Comparison of ENCODE assay signal across 18 cellular contexts in the genomic region with DNA sequence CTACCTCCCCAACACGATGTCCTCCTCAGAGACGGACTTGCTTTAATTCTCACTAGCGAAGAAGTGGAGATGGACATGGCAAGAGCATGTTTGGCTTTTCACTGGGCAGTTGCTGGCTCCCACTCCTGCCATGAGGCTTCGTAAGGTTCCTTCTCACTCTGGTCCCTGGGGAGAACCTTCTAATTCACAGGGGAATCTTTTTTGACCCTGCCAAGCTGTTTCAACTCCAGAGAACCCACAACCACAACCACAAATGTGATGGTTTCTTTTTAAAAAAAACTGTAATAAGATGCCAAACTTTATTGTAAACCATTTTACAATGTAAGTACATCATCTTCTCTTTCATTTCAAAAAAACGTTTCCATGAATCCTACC. TPM values are rescaled to one million over a fixed set of nuclear protein-coding genes. Genes with fewer than 3 reads are reported as not detected.
DNase-seq lines count a peak whose midpoint lies in the region; TF ChIP-seq lines count a peak whose summit lies in the region.
"Had no signal": no experiment of that assay in that cellular context is flagged by ENCODE, and none has a peak within 500 bp of the region (broad histone marks: within the 10 kb centered on the region; RNA-seq: fewer than 3 reads in every experiment).

No MANE protein-coding gene starts in this region.

- no peak overlapping the region for H3K9ac ChIP-seq in neural progenitor cell

- H3K36me3 Mint-ChIP-seq in neural progenitor cell = peaks cover 10% of the 10 kb centered on the region

- TF ChIP-seq CTCF in right atrium auricular region (IDR thresholded peaks at IDR 0.05) = no peak
- TF ChIP-seq CTCF in coronary artery (IDR thresholded peaks at IDR 0.05) = no peak
- no peak for TF ChIP-seq CTCF in neural progenitor cell (IDR thresholded peaks at IDR 0.05)
- TF ChIP-seq CTCF in tibial artery (IDR thresholded peaks at IDR 0.05) = no peak

- H3K27ac ChIP-seq in right atrium auricular region (peak overlapping the region; percentile 69 to 79), coronary artery (peak overlapping the region; percentile 48 to 97), neural progenitor cell (no peak overlapping the region), tibial artery (peak overlapping the region; percentile 90 to 92)

- peaks cover 4% of the 10 kb centered on the region for H3K27me3 Mint-ChIP-seq in neural progenitor cell (ENCODE audit: insufficient read depth, low read depth)

- H3K79me2 ChIP-seq in neural progenitor cell (ENCODE audit: low read depth) = no peaks in the 10 kb centered on the region

- peak overlapping the region; percentile 28 for H3K4me3 Mint-ChIP-seq in neural progenitor cell

- no peak overlapping the region for H2AFZ ChIP-seq in neural progenitor cell (replicated peaks)

- H3K36me3 ChIP-seq in right atrium auricular region (no peaks in the 10 kb centered on the region), neural progenitor cell (no peaks in the 10 kb centered on the region), tibial artery (peaks cover 5 to 47% (median 13%) of the 10 kb centered on the region in 3 donors)

- H3K4me3 ChIP-seq in right atrium auricular region (no peak overlapping the region), coronary artery (no peak overlapping the region), neural progenitor cell (no peak overlapping the region), tibial artery (no peak overlapping the region)

- peaks cover 10% of the 10 kb centered on the region for H3F3A ChIP-seq in neural progenitor cell (ENCODE audit: low read depth)

- DNase-seq in right atrium auricular region (ENCODE audit: low spot score) = no peak
- no peak for DNase-seq in cardiac septum (ENCODE audit: low spot score)
- no peak for DNase-seq in coronary artery (ENCODE audit: low spot score)
- no peak for DNase-seq in neural progenitor cell (ENCODE audit: low spot score)
- DNase-seq in tibial artery = no peak
- DNase-seq in GM19238 (ENCODE audit: insufficient read length, low spot score) = no peak
- DNase-seq in ACHN = no peak
- no peak for DNase-seq in GDM1 (lab: John Stamatoyannopoulos, UW)
- DNase-seq: COR-L47, KG1, NCI-H1436, NCI-H2029, NCI-H2171, NCI-H446, PC-3 had no signal

- no peak overlapping the region for H3K27ac Mint-ChIP-seq in neural progenitor cell

- no peaks in the 10 kb centered on the region for H3K9me3 Mint-ChIP-seq in neural progenitor cell

- H3K4me1 ChIP-seq in right atrium auricular region = peaks cover 0 to 49% of the 10 kb centered on the region in 2 donors
- H3K4me1 ChIP-seq in neural progenitor cell = peaks cover 36% of the 10 kb centered on the region
- peaks cover 0 to 64% (median 43%) of the 10 kb centered on the region in 4 donors for H3K4me1 ChIP-seq in tibial artery

- H3K4me1 Mint-ChIP-seq in neural progenitor cell = peaks cover 41% of the 10 kb centered on the region

- intact Hi-C loops in cardiac septum (cut with DNase I) = no loop called here
- intact Hi-C loops in tibial artery (cut with DNase I; ENCODE audit: low total_unique reads) = no loop called here

- no peak overlapping the region for H3K4me2 ChIP-seq in neural progenitor cell

- H3K27me3 ChIP-seq in right atrium auricular region = no peaks in the 10 kb centered on the region
- no peaks in the 10 kb centered on the region for H3K27me3 ChIP-seq in neural progenitor cell
- H3K27me3 ChIP-seq in tibial artery = no peaks in the 10 kb centered on the region

- no peaks in the 10 kb centered on the region for H3K9me3 ChIP-seq in right atrium auricular region
- no peaks in the 10 kb centered on the region for H3K9me3 ChIP-seq in neural progenitor cell (ENCODE audit: low read depth)
- no peaks in the 10 kb centered on the region for H3K9me3 ChIP-seq in tibial artery

- no peaks in the 10 kb centered on the region for H4K20me1 ChIP-seq in neural progenitor cell (ENCODE audit: low read depth)

- in situ Hi-C loops in ACHN (cut with HindIII; ENCODE audit: low pct_ligation_motif_present, low pct_unique_long_range_greater_than_20kb, low sequenced_read_pairs) = no loop called here

RNA-seq across cellular contexts. Expression of a gene that starts 1.6 kb away (rescaled TPM):
- 10 to 100 TPM; 43.8 to 45.0 TPM for total RNA-seq in right atrium auricular region
- total RNA-seq in cardiac septum = 15.9 TPM
- total RNA-seq in neural progenitor cell (ENCODE audit: low replicate concordance) = 2.0 and 10.8 TPM in 2 replicates
- total RNA-seq: A673, Daoy, H4 had no signal

RNA-seq across cellular contexts. Expression of a gene that starts 6.0 kb away (rescaled TPM):
- total RNA-seq in right atrium auricular region = 1 to 10 TPM in 1 of 2 donors, not detected in 1; 1.2 TPM
- total RNA-seq in cardiac septum = 3.2 TPM
- 1.1 and 2.4 TPM in 2 replicates for total RNA-seq in neural progenitor cell (ENCODE audit: low replicate concordance)

RNA-seq across cellular contexts. Expression of a gene that starts 41.9 kb away (rescaled TPM):
- total RNA-seq in right atrium auricular region = 1 to 10 TPM in 1 of 2 donors, under 1 TPM in 1; 0.19 to 2.1 TPM
- total RNA-seq in cardiac septum = 0.78 TPM
- not detected in 2 replicates for total RNA-seq in neural progenitor cell (ENCODE audit: low replicate concordance)
- total RNA-seq: A673, Daoy, H4, PC-3 had no signal

RNA-seq across cellular contexts. Expression of a gene that starts 59.1 kb away (rescaled TPM):
- total RNA-seq in right atrium auricular region (not detected), cardiac septum (0.35 TPM), neural progenitor cell (ENCODE audit: low replicate concordance) (not detected in 2 replicates)
- total RNA-seq: A673, Daoy, H4, PC-3 had no signal
